ENCODE assay signal across 23 cellular contexts in genomic region chr6:55756711-55757110, GRCh38.
"Had no signal": no experiment of that assay in that cellular context is flagged by ENCODE, and none has a peak within 500 bp of the region (broad histone marks: within the 10 kb centered on the region; RNA-seq: fewer than 3 reads in every experiment).

No MANE protein-coding gene starts in this region.

- H3K27ac Mint-ChIP-seq: activated naive CD4-positive, alpha-beta T cell treated with anti-CD3 and anti-CD28 coated beads, Interleukin-2, amount 50 U/mL, for 72 hours; dendritic cell treated with granulocyte-macrophage colony-stimulating factor and Interleukin-4, amounts not matched to agents 40 ng/mL and 50 ng/mL, for 4 days; memory B cell; stimulated activated memory B cell treated with anti-CD40 and anti-IgM and Interleukin-4, amounts not matched to agents 10 μg/mL and 1 μg/mL and 100 μg/mL, for 72 hours had no signal

- H3K27me3 Mint-ChIP-seq: dendritic cell treated with granulocyte-macrophage colony-stimulating factor and Interleukin-4, amounts not matched to agents 40 ng/mL and 50 ng/mL, for 4 days; memory B cell; stimulated activated memory B cell treated with anti-CD40 and anti-IgM and Interleukin-4, amounts not matched to agents 10 μg/mL and 1 μg/mL and 100 μg/mL, for 72 hours had no signal

- H3K27ac ChIP-seq: right lobe of liver, stomach, transverse colon, WERI-Rb-1 had no signal

- H3K4me2 ChIP-seq: smooth muscle cell had no signal

- H3K36me3 Mint-ChIP-seq: activated naive CD4-positive, alpha-beta T cell treated with anti-CD3 and anti-CD28 coated beads, Interleukin-2, amount 50 U/mL, for 72 hours; memory B cell; stimulated activated memory B cell treated with anti-CD40 and anti-IgM and Interleukin-4, amounts not matched to agents 10 μg/mL and 1 μg/mL and 100 μg/mL, for 72 hours had no signal

- H3K4me1 ChIP-seq: right lobe of liver, transverse colon had no signal

- H3K4me1 Mint-ChIP-seq: memory B cell; stimulated activated memory B cell treated with anti-CD40 and anti-IgM and Interleukin-4, amounts not matched to agents 10 μg/mL and 1 μg/mL and 100 μg/mL, for 72 hours had no signal

- H3K9me3 ChIP-seq: mucosa of descending colon, right lobe of liver, stomach, transverse colon had no signal

- H3K36me3 ChIP-seq: right lobe of liver, stomach, transverse colon, WERI-Rb-1 had no signal

- H3K4me3 Mint-ChIP-seq: dendritic cell treated with granulocyte-macrophage colony-stimulating factor and Interleukin-4, amounts not matched to agents 40 ng/mL and 50 ng/mL, for 4 days; memory B cell; stimulated activated memory B cell treated with anti-CD40 and anti-IgM and Interleukin-4, amounts not matched to agents 10 μg/mL and 1 μg/mL and 100 μg/mL, for 72 hours had no signal

- ATAC-seq: activated naive CD4-positive, alpha-beta T cell treated with anti-CD3 and anti-CD28 coated beads, Interleukin-2, amount 50 U/mL, for 72 hours; left cardiac atrium; mucosa of descending colon; right lobe of liver; stimulated activated memory B cell treated with anti-CD40 and anti-IgM and Interleukin-4, amounts not matched to agents 10 μg/mL and 1 μg/mL and 100 μg/mL, for 72 hours had no signal

- H3K4me3 ChIP-seq: mucosa of descending colon, right lobe of liver, smooth muscle cell, stomach, transverse colon had no signal

- H3K9me3 Mint-ChIP-seq: dendritic cell treated with granulocyte-macrophage colony-stimulating factor and Interleukin-4, amounts not matched to agents 40 ng/mL and 50 ng/mL, for 4 days had no signal

- H3K27me3 ChIP-seq: right lobe of liver, stomach, transverse colon had no signal

- DNase-seq: activated CD4-positive, alpha-beta T cell treated with anti-CD3 and anti-CD28 coated beads for 1 hour; activated T-cell treated with anti-CD3 and anti-CD28 coated beads, Interleukin-2, amount 50 U/mL, for 1 hour; amniotic stem cell; effector CD4-positive, alpha-beta T cell; erythroblast; foreskin melanocyte; glutamatergic neuron; hippocampal formation; left cardiac atrium; mucosa of descending colon; occipital lobe; posterior cingulate gyrus; right lobe of liver; stimulated activated CD4-positive, alpha-beta T cell treated with anti-CD3 and anti-CD28 coated beads, Interleukin-15, amount 100 ng/mL, for 24 hours; stomach; T-helper 1 cell; transverse colon; WERI-Rb-1 had no signal
